Comparison of ENCODE assay signal across 9 cellular contexts in genomic region chr12:11621797-11622423, GRCh38. TPM values are rescaled to one million over a fixed set of nuclear protein-coding genes. Genes with fewer than 3 reads are reported as not detected.
DNase-seq lines count a peak whose midpoint lies in the region; ATAC-seq and TF ChIP-seq lines count a peak whose summit lies in the region.
"Had no signal": no experiment of that assay in that cellular context is flagged by ENCODE, and none has a peak within 500 bp of the region (broad histone marks: within the 10 kb centered on the region; RNA-seq: fewer than 3 reads in every experiment).

No MANE protein-coding gene starts in this region.

- no peak overlapping the region for H3K4me3 ChIP-seq in MM.1S (ENCODE audit: low read length)

- H3K79me2 ChIP-seq in MM.1S (ENCODE audit: low read length) = no peaks in the 10 kb centered on the region

- peak; percentile 31 for DNase-seq in ELR (ENCODE audit: low read depth)
- peak; percentile 14 for DNase-seq in MM.1S
- peak; percentile 16 to 30 for DNase-seq in activated T-cell treated with anti-CD3 and anti-CD28 coated beads, Interleukin-2, amount 50 U/mL, for 72 hours
- peak; percentile 8 for DNase-seq in myocyte (ENCODE audit: low read depth)

- no peaks in the 10 kb centered on the region for H3K27me3 Mint-ChIP-seq in activated T-cell treated with anti-CD3 and anti-CD28 coated beads, Interleukin-2, amount 50 U/mL, for 72 hours (ENCODE audit: low read depth)

- H3F3A ChIP-seq in MM.1S (ENCODE audit: insufficient read depth, low read length) = no peaks in the 10 kb centered on the region

- no peak overlapping the region for H3K4me3 Mint-ChIP-seq in activated T-cell treated with anti-CD3 and anti-CD28 coated beads, Interleukin-2, amount 50 U/mL, for 72 hours

- no peak overlapping the region for H3K9ac ChIP-seq in MM.1S (ENCODE audit: low read length)

- no peaks in the 10 kb centered on the region for H3K27me3 ChIP-seq in MM.1S (replicated peaks; ENCODE audit: insufficient read depth, low read length)

- H3K36me3 ChIP-seq in MM.1S (replicated peaks; ENCODE audit: insufficient read depth, low read length) = no peaks in the 10 kb centered on the region

- H3K4me1 Mint-ChIP-seq in activated T-cell treated with anti-CD3 and anti-CD28 coated beads, Interleukin-2, amount 50 U/mL, for 72 hours (ENCODE audit: low read depth) = peaks cover 6% of the 10 kb centered on the region

- no peak for ATAC-seq in activated T-cell treated with anti-CD3 and anti-CD28 coated beads, Interleukin-2, amount 50 U/mL, for 72 hours (replicated peaks in 1 of 2)
- no peak for ATAC-seq in GM21825 (IDR thresholded peaks at IDR 0.05; ENCODE audit: unreplicated experiment)
- ATAC-seq in HG03025 (IDR thresholded peaks at IDR 0.05; ENCODE audit: low FRiP score, unreplicated experiment) = no peak
- no peak for ATAC-seq in GM21515 (IDR thresholded peaks at IDR 0.05; ENCODE audit: unreplicated experiment)
- no peak for ATAC-seq in HG03039 (IDR thresholded peaks at IDR 0.05; ENCODE audit: unreplicated experiment)

- H3K4me1 ChIP-seq in MM.1S (ENCODE audit: low read length) = no peaks in the 10 kb centered on the region

- peak; percentile 33 for TF ChIP-seq CTCF in MM.1S (IDR thresholded peaks at IDR 0.05; ENCODE audit: low read length)

- H3K36me3 Mint-ChIP-seq in activated T-cell treated with anti-CD3 and anti-CD28 coated beads, Interleukin-2, amount 50 U/mL, for 72 hours (ENCODE audit: insufficient read depth in 2 of 2) = no peaks in the 10 kb centered on the region
- H3K36me3 Mint-ChIP-seq: activated naive CD4-positive, alpha-beta T cell treated with anti-CD3 and anti-CD28 coated beads, Interleukin-2, amount 50 U/mL, for 72 hours had no signal

- no peak overlapping the region for H3K4me2 ChIP-seq in MM.1S (ENCODE audit: low read depth, low read length)

- H3K27ac Mint-ChIP-seq in activated T-cell treated with anti-CD3 and anti-CD28 coated beads, Interleukin-2, amount 50 U/mL, for 72 hours = peak overlapping the region; percentile 57
- H3K27ac Mint-ChIP-seq: activated naive CD4-positive, alpha-beta T cell treated with anti-CD3 and anti-CD28 coated beads, Interleukin-2, amount 50 U/mL, for 72 hours had no signal

- no peaks in the 10 kb centered on the region for H3K9me3 ChIP-seq in MM.1S (replicated peaks; ENCODE audit: insufficient read depth, low read length)

- H3K9me2 ChIP-seq in MM.1S (replicated peaks; ENCODE audit: insufficient read depth, low read length) = no peaks in the 10 kb centered on the region

- H2AFZ ChIP-seq in MM.1S (ENCODE audit: low read length) = no peak overlapping the region

- H3K27ac ChIP-seq in MM.1S (ENCODE audit: low read length) = no peak overlapping the region

- peaks cover 2% of the 10 kb centered on the region in 2 donors for H3K9me3 Mint-ChIP-seq in activated T-cell treated with anti-CD3 and anti-CD28 coated beads, Interleukin-2, amount 50 U/mL, for 72 hours
- H3K9me3 Mint-ChIP-seq: activated naive CD4-positive, alpha-beta T cell treated with anti-CD3 and anti-CD28 coated beads, Interleukin-2, amount 50 U/mL, for 72 hours had no signal

- H4K20me1 ChIP-seq in MM.1S (ENCODE audit: insufficient read depth, low read length) = no peaks in the 10 kb centered on the region

RNA-seq across cellular contexts. Expression of gene ETV6, which starts 27.6 kb away (rescaled TPM):
- total RNA-seq in activated T-cell treated with anti-CD3 and anti-CD28 coated beads, Interleukin-2, amount 50 U/mL, for 72 hours = 100 to 1,000 TPM; 102 to 110 TPM
- total RNA-seq in myocyte = 4.6 and 9.7 TPM in 2 replicates
- polyA plus RNA-seq in myocyte (2012) = 5.3 TPM
